14 cellular contexts compared by ENCODE assay signal in genomic region chr7:102365390-102365789, GRCh38. TPM values are rescaled to one million over a fixed set of nuclear protein-coding genes. Genes with fewer than 3 reads are reported as not detected.
DNase-seq lines count a peak whose midpoint lies in the region; ATAC-seq and TF ChIP-seq lines count a peak whose summit lies in the region.
"Not testable (repeated sequence)": the region's sequence is repeated elsewhere in the genome, so short reads cannot be mapped to it uniquely, and the experiment has no call there.
"Had no signal": no experiment of that assay in that cellular context is flagged by ENCODE, and none has a peak within 500 bp of the region (broad histone marks: within the 10 kb centered on the region; RNA-seq: fewer than 3 reads in every experiment).

No MANE protein-coding gene starts in this region.

- H2AFZ ChIP-seq in SK-N-SH (ENCODE audit: low read depth) = not testable (repeated sequence)

- not testable (repeated sequence) for ATAC-seq in CD8-positive, alpha-beta T cell; activated CD8-positive, alpha-beta T cell treated with anti-CD3 and anti-CD28 coated beads, Interleukin-2, amount 10 ng/mL, durations not matched to agents 7 days and 5 days; activated naive CD8-positive, alpha-beta T cell treated with anti-CD3 and anti-CD28 coated beads, Interleukin-2, amount 50 U/mL, for 24 hours

- H3K4me3 Mint-ChIP-seq in CD8-positive, alpha-beta T cell = peak overlapping the region; percentile 18
- peak overlapping the region; percentile 45 for H3K4me3 Mint-ChIP-seq in activated CD8-positive, alpha-beta T cell treated with anti-CD3 and anti-CD28 coated beads, Interleukin-2, amount 10 ng/mL, durations not matched to agents 7 days and 5 days
- peak overlapping the region; percentile 91 for H3K4me3 Mint-ChIP-seq in activated naive CD8-positive, alpha-beta T cell treated with anti-CD3 and anti-CD28 coated beads, Interleukin-2, amount 50 U/mL, for 24 hours
- H3K4me3 Mint-ChIP-seq in osteocyte (ENCODE audit: unreplicated experiment) = peak overlapping the region; percentile 48

- not testable (repeated sequence) for TF ChIP-seq EP300 in SK-N-SH (IDR thresholded peaks at IDR 0.05; ENCODE audit: borderline replicate concordance in 1 of 2, low read depth in 1 of 2, low read length in 1 of 2)

- H3K27me3 ChIP-seq in CD8-positive, alpha-beta T cell (ENCODE audit: insufficient read depth, low read length); SK-N-SH (ENCODE audit: insufficient read depth); kidney epithelial cell (ENCODE audit: control insufficient read depth, insufficient read depth, low read length): not testable (repeated sequence)

- not testable (repeated sequence) for H4K20me1 ChIP-seq in SK-N-SH (ENCODE audit: insufficient read depth)

- H3K36me3 ChIP-seq in CD8-positive, alpha-beta T cell (ENCODE audit: insufficient read depth, low read length); HEK293 (ENCODE audit: control insufficient read depth in 2 of 2, insufficient read depth in 1 of 2, low read length in 2 of 2); kidney epithelial cell (ENCODE audit: control insufficient read depth, insufficient read depth, low read length): not testable (repeated sequence)
- peaks cover 2 to 17% of the 10 kb centered on the region in 2 experiments for H3K36me3 ChIP-seq in SK-N-SH (replicated peaks in 1 of 2; ENCODE audit: control insufficient read depth in 1 of 2, insufficient read depth in 2 of 2, low read length in 1 of 2)

- peaks cover 44% of the 10 kb centered on the region for H3K79me2 ChIP-seq in SK-N-SH (ENCODE audit: insufficient read depth)

- WGBS in SK-N-SH (ENCODE audit: low lambda C conversion rate) = 59% methylated on average over 7 of the region's 7 CpGs

- H3K9ac ChIP-seq in SK-N-SH = peak overlapping the region; percentile 21; the same call in 1 of the 2 replicates

- CTCF ChIA-PET in CD8-positive, alpha-beta T cell (lab: Charles Lee); HEK293 (lab: Yijun Ruan, JAX); SK-N-SH (lab: Yijun Ruan, JAX); activated CD8-positive, alpha-beta T cell treated with anti-CD3 and anti-CD28 coated beads, Interleukin-2, amount 10 ng/mL, durations not matched to agents 7 days and 5 days (lab: Charles Lee): not testable (repeated sequence)

- H3K27ac ChIP-seq in CD8-positive, alpha-beta T cell (ENCODE audit: low read depth, low read length); HEK293 (ENCODE audit: extremely low read depth, low read depth, low read length); SK-N-SH (ENCODE audit: low read depth in 2 of 2, low read length in 1 of 2): not testable (repeated sequence)

- H3K9me3 ChIP-seq in CD8-positive, alpha-beta T cell (ENCODE audit: low read length); HEK293 (ENCODE audit: control insufficient read depth, insufficient read depth, low read depth, low read length); SK-N-SH: not testable (repeated sequence)

- not testable (repeated sequence) for H3K27me3 Mint-ChIP-seq in CD8-positive, alpha-beta T cell (ENCODE audit: low read depth); activated CD8-positive, alpha-beta T cell treated with anti-CD3 and anti-CD28 coated beads, Interleukin-2, amount 10 ng/mL, durations not matched to agents 7 days and 5 days (ENCODE audit: low read depth); activated naive CD8-positive, alpha-beta T cell treated with anti-CD3 and anti-CD28 coated beads, Interleukin-2, amount 50 U/mL, for 24 hours; osteocyte (ENCODE audit: unreplicated experiment)

- H3K36me3 Mint-ChIP-seq in CD8-positive, alpha-beta T cell = peaks cover 19% of the 10 kb centered on the region
- H3K36me3 Mint-ChIP-seq in activated CD8-positive, alpha-beta T cell treated with anti-CD3 and anti-CD28 coated beads, Interleukin-2, amount 10 ng/mL, durations not matched to agents 7 days and 5 days (ENCODE audit: low read depth) = peaks cover 21% of the 10 kb centered on the region
- H3K36me3 Mint-ChIP-seq in activated naive CD8-positive, alpha-beta T cell treated with anti-CD3 and anti-CD28 coated beads, Interleukin-2, amount 50 U/mL, for 24 hours (ENCODE audit: low read depth) = peaks cover 25% of the 10 kb centered on the region
- H3K36me3 Mint-ChIP-seq in osteocyte (ENCODE audit: unreplicated experiment) = peaks cover 17% of the 10 kb centered on the region

- not testable (repeated sequence) for H3F3A ChIP-seq in SK-N-SH (replicated peaks; ENCODE audit: insufficient read depth)

- DNase-seq in CD8-positive, alpha-beta T cell; SK-N-SH; activated CD8-positive, alpha-beta T cell treated with anti-CD3 and anti-CD28 coated beads, Interleukin-2, amount 10 ng/mL, durations not matched to agents 7 days and 5 days; activated naive CD8-positive, alpha-beta T cell treated with anti-CD3 and anti-CD28 coated beads, Interleukin-2, amount 50 U/mL, for 24 hours; osteocyte (ENCODE audit: extremely low spot score, unreplicated experiment): not testable (repeated sequence)
- DNase-seq in kidney epithelial cell (ENCODE audit: low read depth) = peak; percentile 9

- H3K4me1 ChIP-seq in CD8-positive, alpha-beta T cell (ENCODE audit: insufficient read depth, low read length); HEK293 (ENCODE audit: control insufficient read depth, insufficient read depth, low read length); SK-N-SH (ENCODE audit: control insufficient read depth in 1 of 2, insufficient read depth in 2 of 2, low read depth in 1 of 2, low read length in 1 of 2): not testable (repeated sequence)

- POLR2A ChIA-PET in CD8-positive, alpha-beta T cell (lab: Charles Lee); HEK293 (lab: Yijun Ruan, JAX); SK-N-SH (lab: Yijun Ruan, JAX); activated CD8-positive, alpha-beta T cell treated with anti-CD3 and anti-CD28 coated beads, Interleukin-2, amount 10 ng/mL, durations not matched to agents 7 days and 5 days (lab: Charles Lee): not testable (repeated sequence)

- H3K4me1 Mint-ChIP-seq in CD8-positive, alpha-beta T cell (ENCODE audit: low read depth) = peaks cover 21% of the 10 kb centered on the region
- H3K4me1 Mint-ChIP-seq in activated CD8-positive, alpha-beta T cell treated with anti-CD3 and anti-CD28 coated beads, Interleukin-2, amount 10 ng/mL, durations not matched to agents 7 days and 5 days (ENCODE audit: low read depth) = peaks cover 14% of the 10 kb centered on the region
- H3K4me1 Mint-ChIP-seq in activated naive CD8-positive, alpha-beta T cell treated with anti-CD3 and anti-CD28 coated beads, Interleukin-2, amount 50 U/mL, for 24 hours = peaks cover 26% of the 10 kb centered on the region
- H3K4me1 Mint-ChIP-seq in osteocyte (ENCODE audit: unreplicated experiment) = peaks cover 14% of the 10 kb centered on the region

- peak overlapping the region; percentile 78 for H3K4me2 ChIP-seq in SK-N-SH

- TF ChIP-seq CTCF in CD8-positive, alpha-beta T cell (IDR thresholded peaks at IDR 0.05); HEK293 (tag by site-specific recombination; IDR thresholded peaks at IDR 0.05); SK-N-SH (IDR thresholded peaks at IDR 0.05); kidney epithelial cell (IDR thresholded peaks at IDR 0.05; ENCODE audit: insufficient read depth, low read length, poor library complexity, severe bottlenecking); osteocyte (IDR thresholded peaks at IDR 0.05): not testable (repeated sequence)

- H3K9me3 Mint-ChIP-seq in CD8-positive, alpha-beta T cell; activated CD8-positive, alpha-beta T cell treated with anti-CD3 and anti-CD28 coated beads, Interleukin-2, amount 10 ng/mL, durations not matched to agents 7 days and 5 days (ENCODE audit: insufficient read depth); activated naive CD8-positive, alpha-beta T cell treated with anti-CD3 and anti-CD28 coated beads, Interleukin-2, amount 50 U/mL, for 24 hours; osteocyte (ENCODE audit: unreplicated experiment): not testable (repeated sequence)

- H3K4me3 ChIP-seq in CD8-positive, alpha-beta T cell (ENCODE audit: low read depth, low read length); HEK293 (ENCODE audit: low read depth, low read length); kidney epithelial cell (ENCODE audit: low read depth, low read length): not testable (repeated sequence)
- peak overlapping the region in 1 of 2 experiments; percentile 25; a peak in 1 of 4 replicates for H3K4me3 ChIP-seq in SK-N-SH (ENCODE audit: low read depth in 2 of 2, low read length in 1 of 2)

- not testable (repeated sequence) for H3K27ac Mint-ChIP-seq in CD8-positive, alpha-beta T cell; activated CD8-positive, alpha-beta T cell treated with anti-CD3 and anti-CD28 coated beads, Interleukin-2, amount 10 ng/mL, durations not matched to agents 7 days and 5 days; activated naive CD8-positive, alpha-beta T cell treated with anti-CD3 and anti-CD28 coated beads, Interleukin-2, amount 50 U/mL, for 24 hours; osteocyte (ENCODE audit: unreplicated experiment)

- not testable (repeated sequence) for TF ChIP-seq RAD21 in SK-N-SH (IDR thresholded peaks at IDR 0.05; ENCODE audit: low read length)

- intact Hi-C loops in CD8-positive, alpha-beta T cell (cut with DNase I, micrococcal nuclease) = not testable (repeated sequence)

- not testable (repeated sequence) for H3K9me2 ChIP-seq in SK-N-SH

RNA-seq across cellular contexts. Expression of gene SPDYE6, which starts 9.1 kb away (rescaled TPM):
- total RNA-seq in CD8-positive, alpha-beta T cell = not detected
- not detected in 2 replicates for polyA plus RNA-seq in SK-N-SH (2012; rRNA removed)
- not detected in 2 replicates for polyA plus RNA-seq in SK-N-SH (2012; cell fraction: cytosol; rRNA removed)
- polyA plus RNA-seq in SK-N-SH (2012; cell fraction: nucleus; rRNA removed) = not detected in 2 replicates
- not detected for total RNA-seq in activated CD8-positive, alpha-beta T cell treated with anti-CD3 and anti-CD28 coated beads, Interleukin-2, amount 10 ng/mL, durations not matched to agents 7 days and 5 days
- total RNA-seq in kidney epithelial cell (not detected in 2 replicates), osteocyte (not detected in 2 replicates)
- total RNA-seq: activated CD4-positive, alpha-beta memory T cell treated with anti-CD3 and anti-CD28 coated beads for 36 hours; ascending aorta; dermis blood vessel endothelial cell; fibroblast of lung; lung; uterus had no signal
- polyA plus RNA-seq: fibroblast of lung, keratinocyte had no signal

RNA-seq across cellular contexts. Expression of gene PRKRIP1, which starts 30.8 kb away (rescaled TPM):
- 10 to 100 TPM; 51.1 to 57.2 TPM for total RNA-seq in CD8-positive, alpha-beta T cell
- 41.2 and 55.0 TPM in 2 replicates for polyA plus RNA-seq in SK-N-SH (2012; rRNA removed)
- 27.2 and 30.5 TPM in 2 replicates for polyA plus RNA-seq in SK-N-SH (2012; cell fraction: cytosol; rRNA removed)
- 216 and 262 TPM in 2 replicates for polyA plus RNA-seq in SK-N-SH (2012; cell fraction: nucleus; rRNA removed)
- total RNA-seq in activated CD8-positive, alpha-beta T cell treated with anti-CD3 and anti-CD28 coated beads, Interleukin-2, amount 10 ng/mL, durations not matched to agents 7 days and 5 days = 10 to 100 TPM; 26.8 to 28.1 TPM
- total RNA-seq in kidney epithelial cell = 25.3 and 31.5 TPM in 2 replicates
- 30.1 and 32.2 TPM in 2 replicates for total RNA-seq in osteocyte

Comparison
In these comparisons a context has a peak if more than half of its experiments do, and no peak if none do; other contexts are left out.
1. H3K4me3 Mint-ChIP-seq: peak in every context shown above with its lines; median percentile 91 in activated naive CD8-positive, alpha-beta T cell treated with anti-CD3 and anti-CD28 coated beads, Interleukin-2, amount 50 U/mL, for 24 hours; 48 in osteocyte; 45 in activated CD8-positive, alpha-beta T cell treated with anti-CD3 and anti-CD28 coated beads, Interleukin-2, amount 10 ng/mL, durations not matched to agents 7 days and 5 days; 18 in CD8-positive, alpha-beta T cell.